8 cellular contexts compared by ENCODE assay signal in genomic region chr6:105943514-105943913, GRCh38.
"Had no signal": no experiment of that assay in that cellular context is flagged by ENCODE, and none has a peak within 500 bp of the region (broad histone marks: within the 10 kb centered on the region; RNA-seq: fewer than 3 reads in every experiment).

No MANE protein-coding gene starts in this region.

- ATAC-seq: GM12878 had no signal

- DNase-seq: GDM1, GF-D8 had no signal

- H3K4me3 ChIP-seq: GM12878 had no signal

- FAIRE-seq: G401.6, GM12878, GM12891, GM12892, GM18507, GM19239 had no signal
